In the genomic region with DNA sequence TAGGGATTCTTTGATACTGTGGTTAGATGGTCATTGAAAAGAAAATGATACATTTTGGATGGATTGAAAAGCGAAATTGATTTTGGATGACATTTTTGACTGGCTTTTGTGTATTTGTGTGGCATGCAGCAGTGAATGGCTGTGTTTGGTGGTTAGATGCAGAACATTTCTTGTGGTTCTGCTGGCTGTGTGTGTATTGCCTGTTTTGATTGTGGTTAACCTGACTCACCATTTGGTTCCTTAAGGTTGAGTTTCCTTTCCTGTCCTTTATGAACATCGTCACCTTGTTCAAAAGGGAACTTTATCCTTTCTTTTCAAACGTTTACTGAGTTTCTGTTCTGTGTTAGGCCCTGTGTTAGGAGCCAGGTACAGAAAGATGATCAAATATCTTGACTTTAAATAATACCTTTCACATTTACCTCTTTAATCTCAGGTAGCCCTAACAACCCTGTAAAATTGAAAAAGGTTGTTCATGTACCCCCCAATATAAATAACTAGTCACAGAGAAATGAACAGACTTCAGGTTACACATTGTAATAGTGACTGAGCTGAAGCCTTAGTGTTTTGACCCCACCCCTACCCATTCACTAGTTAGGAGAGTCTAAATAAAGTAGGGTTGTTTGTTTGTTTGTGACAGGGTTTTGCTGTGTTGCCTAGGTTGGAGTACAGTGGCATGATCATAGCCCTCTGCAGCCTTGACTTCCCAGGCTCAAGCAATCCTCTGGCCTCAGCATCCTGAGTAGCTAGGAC, we compare ENCODE assay signal across 8 cellular contexts. TPM values are rescaled to one million over a fixed set of nuclear protein-coding genes. Genes with fewer than 3 reads are reported as not detected.
A peak's percentile ranks its signal among the peaks of the same experiment; 100 is the strongest.
DNase-seq lines count a peak whose midpoint lies in the region; ATAC-seq and TF ChIP-seq lines count a peak whose summit lies in the region.

No MANE protein-coding gene starts in this region.

- POLR2A ChIA-PET in CD4-positive, alpha-beta T cell (lab: Charles Lee) = interaction anchor here (0.6 kb wide), 1 partner anchor 74 kb away, joined by 3 read pairs; no protein-coding TSS in a partner anchor
- POLR2A ChIA-PET in Panc1 (lab: Charles Lee) = no interaction called here

- H3K56ac ChIP-seq in mesendoderm (ENCODE audit: low read length) = no peak overlapping the region

- ATAC-seq in CD4-positive, alpha-beta T cell (ENCODE audit: poor library complexity) = peak; percentile 87
- peak; percentile 68 for ATAC-seq in GM21786 (IDR thresholded peaks at IDR 0.05; ENCODE audit: unreplicated experiment)
- 0 out of 2 replicates have a peak, but pooled peaks have one; percentile 60 for ATAC-seq in Panc1
- no peak for ATAC-seq in GM19467 (IDR thresholded peaks at IDR 0.05; ENCODE audit: unreplicated experiment)
- no peak for ATAC-seq in heart left ventricle

- no peaks in the 10 kb centered on the region for H3K9me3 Mint-ChIP-seq in CD4-positive, alpha-beta T cell

- peaks cover 9% of the 10 kb centered on the region for H3K79me2 ChIP-seq in mesendoderm (ENCODE audit: control insufficient read depth, insufficient read depth, low read length)

- intact Hi-C loops in CD4-positive, alpha-beta T cell (cut with DNase I, micrococcal nuclease) = no loop called here
- intact Hi-C loops in Panc1 (cut with micrococcal nuclease; ENCODE audit: unreplicated experiment) = no loop called here
- intact Hi-C loops in heart left ventricle (cut with DNase I) = no loop called here

- no peak overlapping the region for H3K27ac ChIP-seq in CD4-positive, alpha-beta T cell (ENCODE audit: low read depth, low read length)
- H3K27ac ChIP-seq in Panc1 (ENCODE audit: low read length) = no peak overlapping the region
- H3K27ac ChIP-seq in epithelial cell of prostate = peak overlapping the region; percentile 26
- no peak overlapping the region for H3K27ac ChIP-seq in heart left ventricle
- H3K27ac ChIP-seq in mesendoderm (ENCODE audit: low read depth, low read length) = no peak overlapping the region

- no peaks in the 10 kb centered on the region for H3K27me3 ChIP-seq in CD4-positive, alpha-beta T cell (ENCODE audit: control insufficient read depth, insufficient read depth, low read length)
- H3K27me3 ChIP-seq in Panc1 (ENCODE audit: control insufficient read depth, insufficient read depth, low read length) = no peaks in the 10 kb centered on the region
- H3K27me3 ChIP-seq in heart left ventricle = no peaks in the 10 kb centered on the region
- no peaks in the 10 kb centered on the region for H3K27me3 ChIP-seq in mesendoderm (ENCODE audit: insufficient read depth, low read length, poor library complexity)

- no peaks in the 10 kb centered on the region for H3K27me3 Mint-ChIP-seq in CD4-positive, alpha-beta T cell

- no peak overlapping the region for H3K23ac ChIP-seq in mesendoderm (ENCODE audit: low read length)

- CTCF ChIA-PET in CD4-positive, alpha-beta T cell (lab: Charles Lee) = interaction anchor here (1.5 kb wide), 1 partner anchor 12 kb away, joined by 4 read pairs; no protein-coding TSS in a partner anchor
- CTCF ChIA-PET in Panc1 (lab: Charles Lee) = no interaction called here

- H2BK15ac ChIP-seq in mesendoderm (replicated peaks; ENCODE audit: low read depth) = no peak overlapping the region

- no peak overlapping the region for H4K8ac ChIP-seq in mesendoderm (ENCODE audit: low read depth, low read length)

- H3K9ac ChIP-seq in mesendoderm (ENCODE audit: low read length) = no peak overlapping the region

- H3K9me3 ChIP-seq in CD4-positive, alpha-beta T cell (ENCODE audit: control insufficient read depth, low read length) = no peaks in the 10 kb centered on the region
- H3K9me3 ChIP-seq in Panc1 (ENCODE audit: control insufficient read depth, insufficient read depth, low read depth, low read length) (no peaks in the 10 kb centered on the region), heart left ventricle (no peaks in the 10 kb centered on the region)

- WGBS in heart left ventricle, 4 donors = 82 to 83% (median 82%) methylated on average over 3 of the region's 3 CpGs
- 100% methylated on average over 1 of the region's 3 CpGs for WGBS in mesendoderm (ENCODE audit: extremely low coverage, insufficient coverage, low lambda C conversion rate)

- in situ Hi-C loops in Panc1 (cut with HindIII; ENCODE audit: low pct_unique_long_range_greater_than_20kb, low sequenced_read_pairs) = no loop called here

- 0 out of 2 replicates have a peak, but pooled peaks cover 9% of the 10 kb centered on the region for H3K4me1 ChIP-seq in Panc1 (ENCODE audit: control insufficient read depth, insufficient read depth, low read length)
- peaks cover 0 to 57% (median 31%) of the 10 kb centered on the region in 12 donors for H3K4me1 ChIP-seq in heart left ventricle
- no peaks in the 10 kb centered on the region for H3K4me1 ChIP-seq in mesendoderm (ENCODE audit: control insufficient read depth, low read depth, low read length)

- peaks cover 38% of the 10 kb centered on the region for H3K4me1 Mint-ChIP-seq in CD4-positive, alpha-beta T cell (ENCODE audit: low read depth)

- peak in 6 of 10 experiments; percentile 1 to 18 (median 8) for DNase-seq in CD4-positive, alpha-beta T cell
- DNase-seq in Panc1 (ENCODE audit: low read depth, low spot score) (no peak), epithelial cell of prostate (ENCODE audit: low read depth, low spot score) (peak; percentile 48), NCI-H2081 treated with DMSO at 0.1 percent for 48 hours (lab: John Stamatoyannopoulos, UW) (no peak), heart left ventricle (no peak), mesendoderm (no peak)

- H4K5ac ChIP-seq in mesendoderm (ENCODE audit: low read length) = no peak overlapping the region

- H3K4ac ChIP-seq in mesendoderm (ENCODE audit: low read depth, low read length) = no peak overlapping the region

- peak overlapping the region; percentile 52 for H3K4me3 Mint-ChIP-seq in CD4-positive, alpha-beta T cell

- TF ChIP-seq CTCF in CD4-positive, alpha-beta T cell (IDR thresholded peaks at IDR 0.05) = no peak
- no peak for TF ChIP-seq CTCF in Panc1 (IDR thresholded peaks at IDR 0.05)
- TF ChIP-seq CTCF in heart left ventricle (IDR thresholded peaks at IDR 0.05) = no peak

- H3K4me3 ChIP-seq in Panc1 (ENCODE audit: low read depth in 2 of 2, low read length in 2 of 2) = no peak overlapping the region
- H3K4me3 ChIP-seq in heart left ventricle = no peak overlapping the region
- H3K4me3 ChIP-seq in mesendoderm (ENCODE audit: low read length) = no peak overlapping the region

- H3K36me3 Mint-ChIP-seq in CD4-positive, alpha-beta T cell (ENCODE audit: low read depth) = peaks cover 2% of the 10 kb centered on the region

- no peak overlapping the region for H2BK120ac ChIP-seq in mesendoderm (ENCODE audit: low read depth, low read length)

- H3K18ac ChIP-seq in mesendoderm (ENCODE audit: low read length) = no peak overlapping the region

- no peak overlapping the region for H2AK5ac ChIP-seq in mesendoderm (ENCODE audit: low read length)

- H2BK5ac ChIP-seq in mesendoderm (ENCODE audit: low read length) = no peak overlapping the region

- no peaks in the 10 kb centered on the region for H3K36me3 ChIP-seq in Panc1 (ENCODE audit: control insufficient read depth, insufficient read depth, low read length)
- no peaks in the 10 kb centered on the region for H3K36me3 ChIP-seq in heart left ventricle
- H3K36me3 ChIP-seq in mesendoderm (ENCODE audit: control insufficient read depth, insufficient read depth, low read length) = no peaks in the 10 kb centered on the region

- H3K79me1 ChIP-seq in mesendoderm (ENCODE audit: low read length) = peaks cover 16% of the 10 kb centered on the region

- TF ChIP-seq POLR2A in heart left ventricle (IDR thresholded peaks at IDR 0.05) = no peak

- no peak overlapping the region for H3K4me2 ChIP-seq in mesendoderm (ENCODE audit: low read length)

- peak overlapping the region; percentile 19 for H3K27ac Mint-ChIP-seq in CD4-positive, alpha-beta T cell

- BruUV-seq in Panc1 (replicated peaks; lab: Mats Ljungman, UMichigan) = no TSS peak

RNA-seq across cellular contexts. Expression of a gene that starts 23.8 kb away (rescaled TPM):
- total RNA-seq in CD4-positive, alpha-beta T cell = 1 to 10 TPM; 6.4 to 6.9 TPM
- 14.4 TPM for total RNA-seq in Panc1 (2021; ENCODE audit: unreplicated experiment)
- 12.2 TPM for polyA plus RNA-seq in Panc1 (2012; ENCODE audit: insufficient read length)
- total RNA-seq in heart left ventricle = 10 to 100 TPM; 23.8 to 49.5 (median 30.4) TPM
- 10 to 100 TPM; 11.0 to 17.7 TPM for polyA plus RNA-seq in heart left ventricle
- 15.6 TPM for polyA plus RNA-seq in mesendoderm (2013, experiment 1 of 2)
- polyA plus RNA-seq in mesendoderm (2013, experiment 2 of 2) = 15.3 TPM

RNA-seq across cellular contexts. Expression of a gene that starts 25.0 kb away (rescaled TPM):
- 10 to 100 TPM; 31.5 to 38.1 TPM for total RNA-seq in CD4-positive, alpha-beta T cell
- total RNA-seq in Panc1 (2021; ENCODE audit: unreplicated experiment) (25.3 TPM), heart left ventricle (10 to 100 TPM; 14.6 to 25.9 (median 19.9) TPM)
- polyA plus RNA-seq in Panc1 (2012; ENCODE audit: insufficient read length) = 17.6 TPM
- 10 to 100 TPM; 22.7 to 75.7 TPM for polyA plus RNA-seq in heart left ventricle
- polyA plus RNA-seq in mesendoderm (2013, experiment 1 of 2) = 55.9 TPM
- 55.7 TPM for polyA plus RNA-seq in mesendoderm (2013, experiment 2 of 2)

Comparison
In these comparisons a context has a peak if more than half of its experiments do, and no peak if none do; other contexts are left out.
1. ATAC-seq: peak in CD4-positive, alpha-beta T cell (single experiment), GM21786 (single experiment) and Panc1 (single experiment); none in GM19467 (single experiment) and heart left ventricle (0 of 4).
2. DNase-seq: peak in CD4-positive, alpha-beta T cell (6 of 10) and epithelial cell of prostate (single experiment); none in Panc1 (single experiment), NCI-H2081 treated with DMSO at 0.1 percent for 48 hours (single experiment), heart left ventricle (0 of 5) and mesendoderm (single experiment).